In the genomic region with DNA sequence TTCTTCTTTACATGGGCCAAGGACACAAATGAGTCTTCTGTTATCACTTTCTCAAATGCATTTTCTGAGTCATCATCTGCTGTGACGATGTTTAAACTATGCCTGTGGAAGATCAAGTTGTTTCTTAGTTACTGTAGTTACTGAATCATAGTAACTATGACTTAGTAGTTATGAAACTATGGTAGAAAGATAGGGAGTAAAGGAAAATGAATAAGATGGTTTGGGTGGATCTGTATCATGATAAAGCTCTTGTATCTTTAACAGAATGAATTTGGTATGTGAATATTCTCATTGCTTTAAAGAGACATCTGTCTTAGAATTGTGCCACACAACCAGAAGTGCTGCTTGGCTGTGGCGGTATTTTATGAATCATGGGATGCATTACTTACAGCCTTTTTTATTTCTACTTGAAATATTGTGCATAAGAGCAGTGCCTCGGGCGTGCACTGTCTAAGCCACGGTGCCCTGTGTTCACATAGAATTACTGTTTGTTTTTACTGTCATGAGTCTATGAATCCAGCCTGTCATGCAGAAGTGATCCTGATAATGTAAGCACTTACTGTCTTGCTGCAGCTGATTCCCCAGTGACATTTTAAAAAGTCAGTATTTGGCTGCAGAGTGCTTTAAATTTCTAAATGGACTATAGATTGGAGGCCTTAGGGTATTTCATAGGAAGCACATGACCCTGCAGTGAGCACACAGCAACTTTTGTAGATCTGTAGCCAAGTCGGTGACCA, we compare ENCODE assay signal across 8 cellular contexts.
DNase-seq lines count a peak whose midpoint lies in the region; ATAC-seq, FAIRE-seq and TF ChIP-seq lines count a peak whose summit lies in the region.

No MANE protein-coding gene starts in this region.

- peaks cover 17 to 19% of the 10 kb centered on the region in 2 donors for H3K36me3 Mint-ChIP-seq in CD14-positive monocyte

- 30% methylated on average over 6 of the region's 6 CpGs for WGBS in esophagus muscularis mucosa

- intact Hi-C loops in esophagus muscularis mucosa (cut with DNase I) = no loop called here
- intact Hi-C loops in CD14-positive monocyte (cut with micrococcal nuclease) = no loop called here

- no peak for FAIRE-seq in GM12892 (lab: Jason Lieb, UNC)

- H3K27ac ChIP-seq in RWPE2 (ENCODE audit: poor library complexity, severe bottlenecking) (peak overlapping the region; percentile 24), esophagus muscularis mucosa (replicated peaks in 1 of 4) (peak overlapping the region; percentile 50 to 63 (median 56))

- TF ChIP-seq CTCF in RWPE2 (IDR thresholded peaks at IDR 0.05; ENCODE audit: poor library complexity, severe bottlenecking) (no peak), esophagus muscularis mucosa (IDR thresholded peaks at IDR 0.05) (no peak), CD14-positive monocyte (IDR thresholded peaks at IDR 0.05) (no peak)

- H3K27ac Mint-ChIP-seq in CD14-positive monocyte = no peak overlapping the region

- no peak for TF ChIP-seq POLR2A in esophagus muscularis mucosa (IDR thresholded peaks at IDR 0.05; ENCODE audit: low read depth)
- TF ChIP-seq POLR2A in GM12892 (IDR thresholded peaks at IDR 0.05; ENCODE audit: low read depth, low read length) = no peak

- H3K27me3 Mint-ChIP-seq in CD14-positive monocyte (ENCODE audit: low read depth in 3 of 3) = no peaks in the 10 kb centered on the region

- peaks cover 8% of the 10 kb centered on the region for H3K4me1 Mint-ChIP-seq in CD14-positive monocyte

- H3K9me3 ChIP-seq in RWPE2 (ENCODE audit: severe bottlenecking) = no peaks in the 10 kb centered on the region
- no peaks in the 10 kb centered on the region for H3K9me3 ChIP-seq in esophagus muscularis mucosa

- H3K4me3 ChIP-seq in RWPE2 (ENCODE audit: severe bottlenecking) = no peak overlapping the region
- H3K4me3 ChIP-seq in esophagus muscularis mucosa = no peak overlapping the region

- ATAC-seq in RWPE2 (ENCODE audit: low read depth) (peak; percentile 79), HG03460 (IDR thresholded peaks at IDR 0.05; ENCODE audit: unreplicated experiment) (no peak)

- H3K4me1 ChIP-seq in RWPE2 (ENCODE audit: insufficient read depth, poor library complexity, severe bottlenecking) (peaks cover 27% of the 10 kb centered on the region), esophagus muscularis mucosa (peaks cover 17 to 36% (median 30%) of the 10 kb centered on the region in 4 donors)

- H3K36me3 ChIP-seq in RWPE2 (ENCODE audit: low read depth) = no peaks in the 10 kb centered on the region
- H3K36me3 ChIP-seq in esophagus muscularis mucosa = peaks cover 0 to 4% (median 0%) of the 10 kb centered on the region in 4 donors

- DNase-seq in GM04503 (ENCODE audit: low read depth) (peak; percentile 90), RWPE2 (ENCODE audit: low spot score) (no peak), esophagus muscularis mucosa (ENCODE audit: extremely low spot score) (peak; percentile 68), pons (ENCODE audit: low spot score) (peak; percentile 68), GM12892 (ENCODE audit: insufficient read length) (no peak), DMS 273 (lab: John Stamatoyannopoulos, UW; ENCODE audit: unreplicated experiment) (no peak), CD14-positive monocyte (ENCODE audit: low spot score) (no peak)

- no peak for TF ChIP-seq EP300 in esophagus muscularis mucosa (IDR thresholded peaks at IDR 0.05)

- H3K4me3 Mint-ChIP-seq in CD14-positive monocyte = no peak overlapping the region

- peaks cover 0 to under 1% (median 0%) of the 10 kb centered on the region in 7 donors for H3K9me3 Mint-ChIP-seq in CD14-positive monocyte

- H3K27me3 ChIP-seq in RWPE2 (ENCODE audit: insufficient read depth, poor library complexity, severe bottlenecking) (no peaks in the 10 kb centered on the region), esophagus muscularis mucosa (no peaks in the 10 kb centered on the region)

Comparison
In these comparisons a context has a peak if more than half of its experiments do, and no peak if none do; other contexts are left out.
1. DNase-seq: peak in GM04503 (single experiment), esophagus muscularis mucosa (single experiment) and pons (single experiment); none in RWPE2 (single experiment), GM12892 (single experiment), DMS 273 (single experiment) and CD14-positive monocyte (single experiment).